1 cellular context compared by ENCODE assay signal in genomic region chr3:72378287-72378686, GRCh38.
TF ChIP-seq lines count a peak whose summit lies in the region.

No MANE protein-coding gene starts in this region.

TF ChIP-seq in neural cell, 6 proteins besides CTCF, POLR2A, EP300 and RAD21 (continued from another document):
- no peak for TF ChIP-seq REST (IDR thresholded peaks at IDR 0.05; ENCODE audit: borderline replicate concordance)
